Comparison of ENCODE assay signal across 1 cellular context in the genomic region with DNA sequence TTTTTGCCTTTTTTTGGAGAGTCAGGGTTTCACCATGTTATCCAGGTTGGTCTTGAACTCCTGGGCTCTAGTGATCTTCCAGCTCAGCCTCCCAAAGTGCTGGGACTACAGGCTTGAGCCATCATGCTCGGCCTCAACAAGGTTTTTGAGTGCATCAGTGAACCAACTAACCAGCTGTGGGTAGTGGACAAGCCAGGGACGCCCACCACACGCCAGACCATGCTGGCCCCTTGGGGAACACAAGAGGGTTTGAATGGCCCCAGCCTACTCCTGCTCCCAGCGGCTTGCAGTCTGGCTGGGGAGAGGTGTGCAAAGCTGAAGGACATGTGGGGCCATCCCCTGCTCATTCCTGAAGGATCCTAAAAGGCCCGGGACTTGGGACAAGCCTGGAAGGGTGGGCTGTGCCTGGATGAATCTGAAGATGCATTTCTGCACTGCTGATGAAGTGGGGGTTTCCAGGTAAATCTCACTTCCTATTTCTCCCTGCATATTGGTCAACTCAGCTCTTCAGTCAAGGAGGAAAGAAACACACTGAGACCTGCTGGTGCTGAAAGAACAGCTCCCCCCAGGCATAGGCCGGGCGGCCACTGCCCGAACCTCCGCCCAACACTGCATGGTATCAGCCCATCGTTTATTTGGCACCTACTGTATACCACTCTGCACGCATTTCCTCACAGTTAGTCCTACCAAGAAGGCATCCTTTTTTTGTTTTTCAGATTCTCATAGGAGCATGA.
A peak's percentile ranks its signal among the peaks of the same experiment; 100 is the strongest.
TF ChIP-seq lines count a peak whose summit lies in the region.

No MANE protein-coding gene starts in this region.

TF ChIP-seq in K562, 482 proteins besides CTCF, POLR2A, EP300 and RAD21:
- peak; percentile 97 for TF ChIP-seq EHMT2 (IDR thresholded peaks at IDR 0.05)
- no peak for TF ChIP-seq HSF4 (CRISPR knock-in tag; IDR thresholded peaks at IDR 0.05; ENCODE audit: borderline replicate concordance)
- TF ChIP-seq HMG20A (CRISPR knock-in tag; conservative IDR thresholded peaks at IDR 0.05): no peak
- TF ChIP-seq ZNF143 (CRISPR knock-in tag; IDR thresholded peaks at IDR 0.05): 0 out of 2 replicates have a peak, but pooled peaks have one; percentile 23
- TF ChIP-seq ZNF766 (CRISPR knock-in tag; conservative IDR thresholded peaks at IDR 0.05): peak; percentile 60; the same call in 1 of the 2 replicates
- TF ChIP-seq ZFP36 (IDR thresholded peaks at IDR 0.05; ENCODE audit: low read depth, low read length, partially characterized antibody): peak; percentile 46
- no peak for TF ChIP-seq ZNF263 (CRISPR knock-in tag; IDR thresholded peaks at IDR 0.05; ENCODE audit: borderline replicate concordance)
- TF ChIP-seq, protein P1, sequence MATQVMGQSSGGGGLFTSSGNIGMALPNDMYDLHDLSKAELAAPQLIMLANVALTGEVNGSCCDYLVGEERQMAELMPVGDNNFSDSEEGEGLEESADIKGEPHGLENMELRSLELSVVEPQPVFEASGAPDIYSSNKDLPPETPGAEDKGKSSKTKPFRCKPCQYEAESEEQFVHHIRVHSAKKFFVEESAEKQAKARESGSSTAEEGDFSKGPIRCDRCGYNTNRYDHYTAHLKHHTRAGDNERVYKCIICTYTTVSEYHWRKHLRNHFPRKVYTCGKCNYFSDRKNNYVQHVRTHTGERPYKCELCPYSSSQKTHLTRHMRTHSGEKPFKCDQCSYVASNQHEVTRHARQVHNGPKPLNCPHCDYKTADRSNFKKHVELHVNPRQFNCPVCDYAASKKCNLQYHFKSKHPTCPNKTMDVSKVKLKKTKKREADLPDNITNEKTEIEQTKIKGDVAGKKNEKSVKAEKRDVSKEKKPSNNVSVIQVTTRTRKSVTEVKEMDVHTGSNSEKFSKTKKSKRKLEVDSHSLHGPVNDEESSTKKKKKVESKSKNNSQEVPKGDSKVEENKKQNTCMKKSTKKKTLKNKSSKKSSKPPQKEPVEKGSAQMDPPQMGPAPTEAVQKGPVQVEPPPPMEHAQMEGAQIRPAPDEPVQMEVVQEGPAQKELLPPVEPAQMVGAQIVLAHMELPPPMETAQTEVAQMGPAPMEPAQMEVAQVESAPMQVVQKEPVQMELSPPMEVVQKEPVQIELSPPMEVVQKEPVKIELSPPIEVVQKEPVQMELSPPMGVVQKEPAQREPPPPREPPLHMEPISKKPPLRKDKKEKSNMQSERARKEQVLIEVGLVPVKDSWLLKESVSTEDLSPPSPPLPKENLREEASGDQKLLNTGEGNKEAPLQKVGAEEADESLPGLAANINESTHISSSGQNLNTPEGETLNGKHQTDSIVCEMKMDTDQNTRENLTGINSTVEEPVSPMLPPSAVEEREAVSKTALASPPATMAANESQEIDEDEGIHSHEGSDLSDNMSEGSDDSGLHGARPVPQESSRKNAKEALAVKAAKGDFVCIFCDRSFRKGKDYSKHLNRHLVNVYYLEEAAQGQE (CRISPR knock-in tag; IDR thresholded peaks at IDR 0.05; ENCODE audit: low read depth): peak; percentile 86
- peak; percentile 95 for TF ChIP-seq MIER1 (IDR thresholded peaks at IDR 0.05; ENCODE audit: low read depth)
- TF ChIP-seq, protein P2, sequence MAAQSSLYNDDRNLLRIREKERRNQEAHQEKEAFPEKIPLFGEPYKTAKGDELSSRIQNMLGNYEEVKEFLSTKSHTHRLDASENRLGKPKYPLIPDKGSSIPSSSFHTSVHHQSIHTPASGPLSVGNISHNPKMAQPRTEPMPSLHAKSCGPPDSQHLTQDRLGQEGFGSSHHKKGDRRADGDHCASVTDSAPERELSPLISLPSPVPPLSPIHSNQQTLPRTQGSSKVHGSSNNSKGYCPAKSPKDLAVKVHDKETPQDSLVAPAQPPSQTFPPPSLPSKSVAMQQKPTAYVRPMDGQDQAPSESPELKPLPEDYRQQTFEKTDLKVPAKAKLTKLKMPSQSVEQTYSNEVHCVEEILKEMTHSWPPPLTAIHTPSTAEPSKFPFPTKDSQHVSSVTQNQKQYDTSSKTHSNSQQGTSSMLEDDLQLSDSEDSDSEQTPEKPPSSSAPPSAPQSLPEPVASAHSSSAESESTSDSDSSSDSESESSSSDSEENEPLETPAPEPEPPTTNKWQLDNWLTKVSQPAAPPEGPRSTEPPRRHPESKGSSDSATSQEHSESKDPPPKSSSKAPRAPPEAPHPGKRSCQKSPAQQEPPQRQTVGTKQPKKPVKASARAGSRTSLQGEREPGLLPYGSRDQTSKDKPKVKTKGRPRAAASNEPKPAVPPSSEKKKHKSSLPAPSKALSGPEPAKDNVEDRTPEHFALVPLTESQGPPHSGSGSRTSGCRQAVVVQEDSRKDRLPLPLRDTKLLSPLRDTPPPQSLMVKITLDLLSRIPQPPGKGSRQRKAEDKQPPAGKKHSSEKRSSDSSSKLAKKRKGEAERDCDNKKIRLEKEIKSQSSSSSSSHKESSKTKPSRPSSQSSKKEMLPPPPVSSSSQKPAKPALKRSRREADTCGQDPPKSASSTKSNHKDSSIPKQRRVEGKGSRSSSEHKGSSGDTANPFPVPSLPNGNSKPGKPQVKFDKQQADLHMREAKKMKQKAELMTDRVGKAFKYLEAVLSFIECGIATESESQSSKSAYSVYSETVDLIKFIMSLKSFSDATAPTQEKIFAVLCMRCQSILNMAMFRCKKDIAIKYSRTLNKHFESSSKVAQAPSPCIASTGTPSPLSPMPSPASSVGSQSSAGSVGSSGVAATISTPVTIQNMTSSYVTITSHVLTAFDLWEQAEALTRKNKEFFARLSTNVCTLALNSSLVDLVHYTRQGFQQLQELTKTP (IDR thresholded peaks at IDR 0.05; ENCODE audit: low read depth in 1 of 2, partially characterized antibody in 2 of 2): peak in 1 of 2 experiments; percentile 25
- TF ChIP-seq SPI1 (IDR thresholded peaks at IDR 0.05; ENCODE audit: borderline replicate concordance, low read depth, low read length): peak; percentile 47; the same call in 1 of the 2 replicates
- TF ChIP-seq, protein P3, sequence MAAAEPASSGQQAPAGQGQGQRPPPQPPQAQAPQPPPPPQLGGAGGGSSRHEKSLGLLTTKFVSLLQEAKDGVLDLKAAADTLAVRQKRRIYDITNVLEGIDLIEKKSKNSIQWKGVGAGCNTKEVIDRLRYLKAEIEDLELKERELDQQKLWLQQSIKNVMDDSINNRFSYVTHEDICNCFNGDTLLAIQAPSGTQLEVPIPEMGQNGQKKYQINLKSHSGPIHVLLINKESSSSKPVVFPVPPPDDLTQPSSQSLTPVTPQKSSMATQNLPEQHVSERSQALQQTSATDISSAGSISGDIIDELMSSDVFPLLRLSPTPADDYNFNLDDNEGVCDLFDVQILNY (CRISPR knock-in tag; IDR thresholded peaks at IDR 0.05): no peak
- 0 out of 2 replicates have a peak, but pooled peaks have one; percentile 36 for TF ChIP-seq ZNF511 (CRISPR knock-in tag; IDR thresholded peaks at IDR 0.05)
- peak; percentile 97 for TF ChIP-seq ZKSCAN8 (CRISPR knock-in tag; IDR thresholded peaks at IDR 0.05)
- TF ChIP-seq ZNF644 (tag; IDR thresholded peaks at IDR 0.05; ENCODE audit: low read depth): 0 out of 2 replicates have a peak, but pooled peaks have one; percentile 37
